ENCODE assay signal across 3 cellular contexts in genomic region chr11:28913883-28914282, GRCh38.
"Had no signal": no experiment of that assay in that cellular context is flagged by ENCODE, and none has a peak within 500 bp of the region (broad histone marks: within the 10 kb centered on the region; RNA-seq: fewer than 3 reads in every experiment).

No MANE protein-coding gene starts in this region.

- H3K4me3 ChIP-seq: GM12878 had no signal

- ATAC-seq: GM12878 had no signal

- DNase-seq: GDM1, GF-D8 had no signal
